Comparison of ENCODE assay signal across 13 cellular contexts in the genomic region with DNA sequence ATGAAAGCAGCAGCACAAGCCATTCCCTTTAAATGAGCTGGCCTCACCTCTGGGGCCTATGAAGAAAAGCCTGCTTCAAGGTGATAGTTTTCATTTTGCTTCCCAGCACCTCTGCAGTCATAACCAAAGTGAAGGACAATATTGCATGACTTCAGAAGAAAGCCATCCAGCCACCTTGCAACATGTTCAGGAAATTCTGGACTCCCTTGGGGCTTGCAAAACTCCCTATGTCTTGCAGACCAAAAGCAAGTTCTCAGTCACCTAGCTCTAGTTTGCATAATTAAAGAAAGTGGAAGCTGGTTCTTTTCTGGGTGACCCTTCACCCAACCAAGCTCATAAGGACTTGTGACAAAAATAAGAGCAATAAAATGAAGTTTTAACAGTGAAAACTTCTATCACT.
DNase-seq lines count a peak whose midpoint lies in the region; ATAC-seq, FAIRE-seq and TF ChIP-seq lines count a peak whose summit lies in the region.
"Had no signal": no experiment of that assay in that cellular context is flagged by ENCODE, and none has a peak within 500 bp of the region (broad histone marks: within the 10 kb centered on the region; RNA-seq: fewer than 3 reads in every experiment).

No MANE protein-coding gene starts in this region.

- H3K9me2 ChIP-seq in OCI-LY7 (ENCODE audit: insufficient read depth, low read length) = no peaks in the 10 kb centered on the region

- no peaks in the 10 kb centered on the region for H4K20me1 ChIP-seq in OCI-LY7 (ENCODE audit: insufficient read depth, low read length)
- H4K20me1 ChIP-seq in neural progenitor cell (ENCODE audit: low read depth) = no peaks in the 10 kb centered on the region

- H3K4me2 ChIP-seq in OCI-LY7 (ENCODE audit: low read length) (no peak overlapping the region), neural progenitor cell (no peak overlapping the region)

- ATAC-seq in GM19467 (IDR thresholded peaks at IDR 0.05; ENCODE audit: unreplicated experiment) (peak; percentile 70), HG03066 (IDR thresholded peaks at IDR 0.05; ENCODE audit: low read depth, unreplicated experiment) (peak; percentile 86)

- peaks cover 10% of the 10 kb centered on the region for H3F3A ChIP-seq in neural progenitor cell (ENCODE audit: low read depth)

- H3K9me3 ChIP-seq in OCI-LY7 (ENCODE audit: low read length) (0 out of 2 replicates have a peak, but pooled peaks cover 4% of the 10 kb centered on the region), neural progenitor cell (ENCODE audit: low read depth) (peaks cover 2% of the 10 kb centered on the region)

- H3K27me3 ChIP-seq in neural progenitor cell = no peaks in the 10 kb centered on the region

- H3K27ac ChIP-seq in OCI-LY7 (ENCODE audit: low read depth, low read length, poor library complexity, severe bottlenecking) = no peak overlapping the region
- no peak overlapping the region for H3K27ac ChIP-seq in neural progenitor cell

- FAIRE-seq in GM12892 (lab: Jason Lieb, UNC) = peak; percentile 17
- FAIRE-seq: colon had no signal

- H3K36me3 Mint-ChIP-seq in neural progenitor cell = peaks cover 14% of the 10 kb centered on the region

- H3K27ac Mint-ChIP-seq in neural progenitor cell = no peak overlapping the region
- H3K27ac Mint-ChIP-seq: H9 had no signal

- no peaks in the 10 kb centered on the region for H3K36me3 ChIP-seq in OCI-LY7 (ENCODE audit: insufficient read depth, low read length)
- no peaks in the 10 kb centered on the region for H3K36me3 ChIP-seq in neural progenitor cell

- CTCF ChIA-PET in OCI-LY7 (lab: Charles Lee; ENCODE audit: unreplicated experiment) = no interaction called here

- H3K4me1 Mint-ChIP-seq in neural progenitor cell = no peaks in the 10 kb centered on the region

- H3K9ac ChIP-seq in neural progenitor cell = no peak overlapping the region

- TF ChIP-seq POLR2A in GM12892 (IDR thresholded peaks at IDR 0.05; ENCODE audit: low read depth, low read length) = no peak

- intact Hi-C loops in OCI-LY7 (cut with micrococcal nuclease; ENCODE audit: unreplicated experiment) = no loop called here

- no peak for DNase-seq in GM12892 (ENCODE audit: insufficient read length)
- peak; percentile 9 for DNase-seq in OCI-LY7 (ENCODE audit: low spot score)
- no peak for DNase-seq in NCI-H748 (lab: John Stamatoyannopoulos, UW; ENCODE audit: unreplicated experiment)
- DNase-seq in neural progenitor cell (ENCODE audit: low spot score) = no peak
- no peak for DNase-seq in activated T-cell treated with anti-CD3 and anti-CD28 coated beads, Interleukin-2, amount 50 U/mL, for 48 hours
- no peak for DNase-seq in NK-92 treated with Interleukin-12 subunit alpha and Interleukin-12 subunit beta, amount 100 ng/mL, for 24 hours (lab: John Stamatoyannopoulos, UW)
- DNase-seq: CD4-positive, alpha-beta memory T cell; H9; NCI-H187 treated with DMSO at 0.1 percent for 48 hours; SW 1271 had no signal

- H3K79me2 ChIP-seq in OCI-LY7 (ENCODE audit: insufficient read depth, low read depth, low read length) (no peaks in the 10 kb centered on the region), neural progenitor cell (ENCODE audit: low read depth) (no peaks in the 10 kb centered on the region)

- no peak overlapping the region for H3K4me3 Mint-ChIP-seq in neural progenitor cell
- H3K4me3 Mint-ChIP-seq: CD4-positive, alpha-beta memory T cell; H9 had no signal

- peaks cover 20% of the 10 kb centered on the region for H3K9me3 Mint-ChIP-seq in neural progenitor cell

- H2AFZ ChIP-seq in OCI-LY7 (ENCODE audit: low read length) = no peak overlapping the region
- H2AFZ ChIP-seq in neural progenitor cell (replicated peaks) = no peak overlapping the region

- H3K4me3 ChIP-seq in OCI-LY7 (ENCODE audit: low read depth, low read length, poor library complexity, severe bottlenecking) (no peak overlapping the region), neural progenitor cell (no peak overlapping the region)

- POLR2A ChIA-PET in OCI-LY7 (lab: Charles Lee) = no interaction called here

- no TSS peak for BruUV-seq in OCI-LY7 (replicated peaks; lab: Mats Ljungman, UMichigan)

- no peak for TF ChIP-seq CTCF in OCI-LY7 (conservative IDR thresholded peaks at IDR 0.05; ENCODE audit: low read length)
- TF ChIP-seq CTCF in neural progenitor cell (IDR thresholded peaks at IDR 0.05) = no peak

- H3K27me3 Mint-ChIP-seq in neural progenitor cell (ENCODE audit: insufficient read depth, low read depth) = peaks cover 4% of the 10 kb centered on the region
- H3K27me3 Mint-ChIP-seq: CD4-positive, alpha-beta memory T cell had no signal

- no peaks in the 10 kb centered on the region for H3K4me1 ChIP-seq in OCI-LY7 (ENCODE audit: insufficient read depth, low read length, poor library complexity, severe bottlenecking)
- H3K4me1 ChIP-seq in neural progenitor cell = peaks cover 14% of the 10 kb centered on the region
